Comparison of ENCODE assay signal across 13 cellular contexts in genomic region chr10:124735491-124736286, GRCh38. TPM values are rescaled to one million over a fixed set of nuclear protein-coding genes. Genes with fewer than 3 reads are reported as not detected.
A peak's percentile ranks its signal among the peaks of the same experiment; 100 is the strongest.
DNase-seq lines count a peak whose midpoint lies in the region; ATAC-seq and TF ChIP-seq lines count a peak whose summit lies in the region.
"Had no signal": no experiment of that assay in that cellular context is flagged by ENCODE, and none has a peak within 500 bp of the region (broad histone marks: within the 10 kb centered on the region; RNA-seq: fewer than 3 reads in every experiment).

No MANE protein-coding gene starts in this region.

- no peaks in the 10 kb centered on the region for H3K9me2 ChIP-seq in OCI-LY7 (ENCODE audit: insufficient read depth, low read length)

- peaks cover 54% of the 10 kb centered on the region for H3K4me1 Mint-ChIP-seq in progenitor cell of endocrine pancreas (ENCODE audit: low read depth)

- H3K79me2 ChIP-seq in OCI-LY7 (ENCODE audit: insufficient read depth, low read depth, low read length): peaks cover 98% of the 10 kb centered on the region

- CTCF ChIA-PET in OCI-LY7 (lab: Charles Lee; ENCODE audit: unreplicated experiment): no interaction called here

- intact Hi-C loops in OCI-LY7 (cut with micrococcal nuclease; ENCODE audit: unreplicated experiment): loop anchor here (2.0 kb wide), 1 partner anchor 317 kb away; the partner anchor contains the start of gene OAT
- intact Hi-C loops in esophagus squamous epithelium (cut with DNase I): loop anchor here (10.0 kb wide), 1 partner anchor 81 kb away; no protein-coding TSS in a partner anchor

- peak overlapping the region; percentile 90; the same call in 1 of the 2 replicates for H3K4me2 ChIP-seq in OCI-LY7 (ENCODE audit: low read length)

- H3K9me3 Mint-ChIP-seq in progenitor cell of endocrine pancreas (ENCODE audit: low read depth): no peaks in the 10 kb centered on the region
- H3K9me3 Mint-ChIP-seq: activated T-cell treated with anti-CD3 and anti-CD28 coated beads, Interleukin-2, amount 50 U/mL, for 72 hours had no signal

- H3K4me3 ChIP-seq in OCI-LY7 (ENCODE audit: low read depth, low read length, poor library complexity, severe bottlenecking) (no peak overlapping the region), esophagus squamous epithelium (peak overlapping the region in 2 of 4 donors; percentile 5 to 37)

- H3K36me3 ChIP-seq in OCI-LY7 (ENCODE audit: insufficient read depth, low read length): peaks cover 67% of the 10 kb centered on the region
- H3K36me3 ChIP-seq in esophagus squamous epithelium: peaks cover 0 to 5% (median 0%) of the 10 kb centered on the region in 3 donors

- DNase-seq in OCI-LY7 (ENCODE audit: low spot score): no peak
- DNase-seq in esophagus squamous epithelium (lab: John Stamatoyannopoulos, UW): no peak
- no peak for DNase-seq in progenitor cell of endocrine pancreas (ENCODE audit: low spot score, unreplicated experiment)
- no peak for DNase-seq in NCI-H446 (lab: John Stamatoyannopoulos, UW)
- no peak for DNase-seq in cerebellum (ENCODE audit: low spot score)
- DNase-seq in DMS79 treated with DMSO at 0.1 percent for 48 hours (lab: John Stamatoyannopoulos, UW): no peak
- DNase-seq: activated T-cell treated with anti-CD3 and anti-CD28 coated beads, Interleukin-2, amount 50 U/mL, for 72 hours; DMS 273 treated with DMSO at 0.1 percent for 48 hours; NCI-H1694; stimulated activated CD4-positive, alpha-beta T cell treated with anti-CD3 and anti-CD28 coated beads, Interleukin-15, amount 100 ng/mL, for 24 hours; SW 1271 had no signal

- H3K27ac ChIP-seq in C4-2B (peak overlapping the region; percentile 73), OCI-LY7 (ENCODE audit: low read depth, low read length, poor library complexity, severe bottlenecking) (no peak overlapping the region), esophagus squamous epithelium (peak overlapping the region; percentile 93 to 95 (median 94))

- no peaks in the 10 kb centered on the region for H3K27me3 Mint-ChIP-seq in progenitor cell of endocrine pancreas

- BruUV-seq in OCI-LY7 (replicated peaks; lab: Mats Ljungman, UMichigan): no TSS peak

- peaks cover 8% of the 10 kb centered on the region; the same call in 1 of the 2 replicates for H4K20me1 ChIP-seq in OCI-LY7 (ENCODE audit: insufficient read depth, low read length)

- H3K27me3 ChIP-seq in esophagus squamous epithelium: no peaks in the 10 kb centered on the region

- TF ChIP-seq POLR2A in esophagus squamous epithelium (IDR thresholded peaks at IDR 0.05): no peak

- no peak overlapping the region for H3K4me3 Mint-ChIP-seq in progenitor cell of endocrine pancreas (ENCODE audit: low read depth)

- H3K9me3 ChIP-seq in OCI-LY7 (ENCODE audit: low read length) (no peaks in the 10 kb centered on the region), esophagus squamous epithelium (no peaks in the 10 kb centered on the region)

- ATAC-seq in HG03025 (IDR thresholded peaks at IDR 0.05; ENCODE audit: low FRiP score, unreplicated experiment): no peak
- ATAC-seq: activated T-cell treated with anti-CD3 and anti-CD28 coated beads, Interleukin-2, amount 50 U/mL, for 72 hours had no signal

- TF ChIP-seq CTCF in C4-2B (conservative IDR thresholded peaks at IDR 0.05) (no peak), OCI-LY7 (conservative IDR thresholded peaks at IDR 0.05; ENCODE audit: low read length) (no peak), esophagus squamous epithelium (IDR thresholded peaks at IDR 0.05) (no peak), progenitor cell of endocrine pancreas (IDR thresholded peaks at IDR 0.05; ENCODE audit: unreplicated experiment) (no peak)

- H3K4me1 ChIP-seq in OCI-LY7 (ENCODE audit: insufficient read depth, low read length, poor library complexity, severe bottlenecking) (peaks cover 74% of the 10 kb centered on the region), esophagus squamous epithelium (peaks cover 66 to 100% (median 93%) of the 10 kb centered on the region in 3 donors)

- peak overlapping the region; percentile 34 for H3K27ac Mint-ChIP-seq in progenitor cell of endocrine pancreas
- H3K27ac Mint-ChIP-seq: activated T-cell treated with anti-CD3 and anti-CD28 coated beads, Interleukin-2, amount 50 U/mL, for 72 hours had no signal

- POLR2A ChIA-PET in OCI-LY7 (lab: Charles Lee): interaction anchor here (1.0 kb wide), 1 partner anchor 17 kb away, joined by 3 read pairs; no protein-coding TSS in a partner anchor

- 70 to 87% methylated on average over 8 to 10 of the region's 15 CpGs for WGBS in esophagus squamous epithelium, 2 donors

- no peak overlapping the region for H2AFZ ChIP-seq in OCI-LY7 (ENCODE audit: low read length)

- peaks cover 7% of the 10 kb centered on the region for H3K36me3 Mint-ChIP-seq in progenitor cell of endocrine pancreas (ENCODE audit: insufficient read depth)

RNA-seq across cellular contexts. Expression of gene FAM53B, which starts 8.5 kb away (rescaled TPM):
- total RNA-seq in OCI-LY7 (2014; rRNA removed; shearing (Covaris generic)): 37.6 and 56.6 TPM in 2 replicates
- total RNA-seq in OCI-LY7 (2022) (50.5 and 58.5 TPM in 2 replicates), esophagus squamous epithelium (10 to 100 TPM; 27.4 to 54.2 (median 31.5) TPM), progenitor cell of endocrine pancreas (36.8 and 39.8 TPM in 2 replicates), cerebellum (35.2 TPM)

RNA-seq across cellular contexts. Expression of gene EEF1AKMT2, which starts 56.0 kb away (rescaled TPM):
- total RNA-seq in OCI-LY7 (2014; rRNA removed; shearing (Covaris generic)): 27.5 and 37.7 TPM in 2 replicates
- 32.4 and 35.0 TPM in 2 replicates for total RNA-seq in OCI-LY7 (2022)
- 10 to 100 TPM in 2 of 4 donors, 1 to 10 TPM in 2; 8.3 to 17.5 (median 12.7) TPM for total RNA-seq in esophagus squamous epithelium
- total RNA-seq in progenitor cell of endocrine pancreas: 16.1 and 17.1 TPM in 2 replicates
- total RNA-seq in cerebellum: 53.9 TPM
